In genomic region chr6:37194886-37195285, GRCh38 we compare ENCODE assay signal across 7 cellular contexts. TPM values are rescaled to one million over a fixed set of nuclear protein-coding genes. Genes with fewer than 3 reads are reported as not detected.
DNase-seq lines count a peak whose midpoint lies in the region; ATAC-seq lines count a peak whose summit lies in the region.
"Not testable (repeated sequence)": the region's sequence is repeated elsewhere in the genome, so short reads cannot be mapped to it uniquely, and the experiment has no call there.

No MANE protein-coding gene starts in this region.

- H3K27ac ChIP-seq in CD8-positive, alpha-beta memory T cell (ENCODE audit: low read depth, low read length) = peak overlapping the region; percentile 3

- not testable (repeated sequence) for ATAC-seq in activated naive CD8-positive, alpha-beta T cell treated with anti-CD3 and anti-CD28 coated beads, Interleukin-2, amount 50 U/mL, for 24 hours
- peak; percentile 75 to 76 for ATAC-seq in natural killer cell treated with Interleukin-12 subunit alpha and Interleukin-12 subunit beta and Interleukin-15 and Interleukin-18, amount 100 ng/mL, for 72 hours

- H3K4me1 Mint-ChIP-seq in CD8-positive, alpha-beta memory T cell = peaks cover 18 to 27% (median 25%) of the 10 kb centered on the region in 3 donors
- H3K4me1 Mint-ChIP-seq in T-helper 1 cell treated with Interleukin-12 subunit alpha and Interleukin-12 subunit beta and Interleukin-4 antibody, amounts not matched to agents 30 μg/mL and 1 μg/mL, for 36 hours (ENCODE audit: low read depth) = peaks cover 27% of the 10 kb centered on the region
- peaks cover 42% of the 10 kb centered on the region for H3K4me1 Mint-ChIP-seq in activated CD4-positive, alpha-beta T cell treated with anti-CD3 and anti-CD28 coated beads, Interleukin-2, amount 10 ng/mL, durations not matched to agents 7 days and 5 days
- H3K4me1 Mint-ChIP-seq in activated T-cell treated with anti-CD3 and anti-CD28 coated beads, Interleukin-2, amount 50 U/mL, for 24 hours (ENCODE audit: low read depth) = peaks cover 34% of the 10 kb centered on the region
- H3K4me1 Mint-ChIP-seq in activated naive CD4-positive, alpha-beta T cell treated with anti-CD3 and anti-CD28 coated beads, Interleukin-2, amount 10 ng/mL, durations not matched to agents 7 days and 5 days = peaks cover 39% of the 10 kb centered on the region
- peaks cover 50% of the 10 kb centered on the region for H3K4me1 Mint-ChIP-seq in activated naive CD8-positive, alpha-beta T cell treated with anti-CD3 and anti-CD28 coated beads, Interleukin-2, amount 50 U/mL, for 24 hours
- peaks cover 34 to 38% of the 10 kb centered on the region in 2 donors for H3K4me1 Mint-ChIP-seq in natural killer cell treated with Interleukin-12 subunit alpha and Interleukin-12 subunit beta and Interleukin-15 and Interleukin-18, amount 100 ng/mL, for 72 hours (ENCODE audit: low read depth in 2 of 2)

- not testable (repeated sequence) for H3K4me3 ChIP-seq in CD8-positive, alpha-beta memory T cell (ENCODE audit: low read length)

- H3K9me3 ChIP-seq in CD8-positive, alpha-beta memory T cell (ENCODE audit: low read length) = not testable (repeated sequence)

- H3K36me3 Mint-ChIP-seq in CD8-positive, alpha-beta memory T cell; activated CD4-positive, alpha-beta T cell treated with anti-CD3 and anti-CD28 coated beads, Interleukin-2, amount 10 ng/mL, durations not matched to agents 7 days and 5 days (ENCODE audit: low read depth); activated T-cell treated with anti-CD3 and anti-CD28 coated beads, Interleukin-2, amount 50 U/mL, for 24 hours (ENCODE audit: low read depth); activated naive CD4-positive, alpha-beta T cell treated with anti-CD3 and anti-CD28 coated beads, Interleukin-2, amount 10 ng/mL, durations not matched to agents 7 days and 5 days; activated naive CD8-positive, alpha-beta T cell treated with anti-CD3 and anti-CD28 coated beads, Interleukin-2, amount 50 U/mL, for 24 hours (ENCODE audit: low read depth); natural killer cell treated with Interleukin-12 subunit alpha and Interleukin-12 subunit beta and Interleukin-15 and Interleukin-18, amount 100 ng/mL, for 72 hours: not testable (repeated sequence)
- peaks cover 10% of the 10 kb centered on the region for H3K36me3 Mint-ChIP-seq in T-helper 1 cell treated with Interleukin-12 subunit alpha and Interleukin-12 subunit beta and Interleukin-4 antibody, amounts not matched to agents 30 μg/mL and 1 μg/mL, for 36 hours (ENCODE audit: low read depth)

- H3K4me1 ChIP-seq in CD8-positive, alpha-beta memory T cell (ENCODE audit: insufficient read depth, low read length) = peaks cover 13% of the 10 kb centered on the region

- H3K4me3 Mint-ChIP-seq in CD8-positive, alpha-beta memory T cell; activated CD4-positive, alpha-beta T cell treated with anti-CD3 and anti-CD28 coated beads, Interleukin-2, amount 10 ng/mL, durations not matched to agents 7 days and 5 days; activated T-cell treated with anti-CD3 and anti-CD28 coated beads, Interleukin-2, amount 50 U/mL, for 24 hours; activated naive CD4-positive, alpha-beta T cell treated with anti-CD3 and anti-CD28 coated beads, Interleukin-2, amount 10 ng/mL, durations not matched to agents 7 days and 5 days; activated naive CD8-positive, alpha-beta T cell treated with anti-CD3 and anti-CD28 coated beads, Interleukin-2, amount 50 U/mL, for 24 hours: not testable (repeated sequence)
- peak overlapping the region; percentile 55 for H3K4me3 Mint-ChIP-seq in T-helper 1 cell treated with Interleukin-12 subunit alpha and Interleukin-12 subunit beta and Interleukin-4 antibody, amounts not matched to agents 30 μg/mL and 1 μg/mL, for 36 hours
- H3K4me3 Mint-ChIP-seq in natural killer cell treated with Interleukin-12 subunit alpha and Interleukin-12 subunit beta and Interleukin-15 and Interleukin-18, amount 100 ng/mL, for 72 hours = peak overlapping the region; percentile 69

- H3K36me3 ChIP-seq in CD8-positive, alpha-beta memory T cell (ENCODE audit: insufficient read depth, low read length) = not testable (repeated sequence)

- not testable (repeated sequence) for H3K27me3 ChIP-seq in CD8-positive, alpha-beta memory T cell (ENCODE audit: insufficient read depth, low read length, poor library complexity, severe bottlenecking)

- POLR2A ChIA-PET in CD8-positive, alpha-beta memory T cell (lab: Charles Lee) = interaction anchor here (1.0 kb wide), 1 partner anchor 11 kb away, joined by 3 read pairs; no protein-coding TSS in a partner anchor
- POLR2A ChIA-PET in activated CD4-positive, alpha-beta T cell treated with anti-CD3 and anti-CD28 coated beads, Interleukin-2, amount 10 ng/mL, durations not matched to agents 7 days and 5 days (lab: Charles Lee) = not testable (repeated sequence)

- not testable (repeated sequence) for H3K27me3 Mint-ChIP-seq in CD8-positive, alpha-beta memory T cell; T-helper 1 cell treated with Interleukin-12 subunit alpha and Interleukin-12 subunit beta and Interleukin-4 antibody, amounts not matched to agents 30 μg/mL and 1 μg/mL, for 36 hours (ENCODE audit: low read depth); activated CD4-positive, alpha-beta T cell treated with anti-CD3 and anti-CD28 coated beads, Interleukin-2, amount 10 ng/mL, durations not matched to agents 7 days and 5 days; activated T-cell treated with anti-CD3 and anti-CD28 coated beads, Interleukin-2, amount 50 U/mL, for 24 hours; activated naive CD4-positive, alpha-beta T cell treated with anti-CD3 and anti-CD28 coated beads, Interleukin-2, amount 10 ng/mL, durations not matched to agents 7 days and 5 days; activated naive CD8-positive, alpha-beta T cell treated with anti-CD3 and anti-CD28 coated beads, Interleukin-2, amount 50 U/mL, for 24 hours; natural killer cell treated with Interleukin-12 subunit alpha and Interleukin-12 subunit beta and Interleukin-15 and Interleukin-18, amount 100 ng/mL, for 72 hours

- not testable (repeated sequence) for DNase-seq in CD8-positive, alpha-beta memory T cell; activated CD4-positive, alpha-beta T cell treated with anti-CD3 and anti-CD28 coated beads, Interleukin-2, amount 10 ng/mL, durations not matched to agents 7 days and 5 days; activated T-cell treated with anti-CD3 and anti-CD28 coated beads, Interleukin-2, amount 50 U/mL, for 24 hours; activated naive CD4-positive, alpha-beta T cell treated with anti-CD3 and anti-CD28 coated beads, Interleukin-2, amount 10 ng/mL, durations not matched to agents 7 days and 5 days; activated naive CD8-positive, alpha-beta T cell treated with anti-CD3 and anti-CD28 coated beads, Interleukin-2, amount 50 U/mL, for 24 hours; natural killer cell treated with Interleukin-12 subunit alpha and Interleukin-12 subunit beta and Interleukin-15 and Interleukin-18, amount 100 ng/mL, for 72 hours (ENCODE audit: low spot score)

- H3K27ac Mint-ChIP-seq in CD8-positive, alpha-beta memory T cell = peak overlapping the region in 1 of 8 donors; percentile 54
- peak overlapping the region; percentile 89 for H3K27ac Mint-ChIP-seq in T-helper 1 cell treated with Interleukin-12 subunit alpha and Interleukin-12 subunit beta and Interleukin-4 antibody, amounts not matched to agents 30 μg/mL and 1 μg/mL, for 36 hours
- H3K27ac Mint-ChIP-seq in activated CD4-positive, alpha-beta T cell treated with anti-CD3 and anti-CD28 coated beads, Interleukin-2, amount 10 ng/mL, durations not matched to agents 7 days and 5 days = peak overlapping the region; percentile 76
- H3K27ac Mint-ChIP-seq in activated T-cell treated with anti-CD3 and anti-CD28 coated beads, Interleukin-2, amount 50 U/mL, for 24 hours = peak overlapping the region; percentile 81
- peak overlapping the region; percentile 85 for H3K27ac Mint-ChIP-seq in activated naive CD4-positive, alpha-beta T cell treated with anti-CD3 and anti-CD28 coated beads, Interleukin-2, amount 10 ng/mL, durations not matched to agents 7 days and 5 days
- H3K27ac Mint-ChIP-seq in activated naive CD8-positive, alpha-beta T cell treated with anti-CD3 and anti-CD28 coated beads, Interleukin-2, amount 50 U/mL, for 24 hours = peak overlapping the region; percentile 75
- peak overlapping the region; percentile 84 to 92 for H3K27ac Mint-ChIP-seq in natural killer cell treated with Interleukin-12 subunit alpha and Interleukin-12 subunit beta and Interleukin-15 and Interleukin-18, amount 100 ng/mL, for 72 hours

- H3K9me3 Mint-ChIP-seq in CD8-positive, alpha-beta memory T cell; T-helper 1 cell treated with Interleukin-12 subunit alpha and Interleukin-12 subunit beta and Interleukin-4 antibody, amounts not matched to agents 30 μg/mL and 1 μg/mL, for 36 hours; activated CD4-positive, alpha-beta T cell treated with anti-CD3 and anti-CD28 coated beads, Interleukin-2, amount 10 ng/mL, durations not matched to agents 7 days and 5 days; activated T-cell treated with anti-CD3 and anti-CD28 coated beads, Interleukin-2, amount 50 U/mL, for 24 hours; activated naive CD4-positive, alpha-beta T cell treated with anti-CD3 and anti-CD28 coated beads, Interleukin-2, amount 10 ng/mL, durations not matched to agents 7 days and 5 days; activated naive CD8-positive, alpha-beta T cell treated with anti-CD3 and anti-CD28 coated beads, Interleukin-2, amount 50 U/mL, for 24 hours; natural killer cell treated with Interleukin-12 subunit alpha and Interleukin-12 subunit beta and Interleukin-15 and Interleukin-18, amount 100 ng/mL, for 72 hours: not testable (repeated sequence)

- CTCF ChIA-PET in CD8-positive, alpha-beta memory T cell (lab: Charles Lee) = interaction anchor here (1.1 to 4.1 kb wide), 3 partner anchors 14 to 177 kb away, joined by 7 to 20 read pairs (median 11); no protein-coding TSS in a partner anchor
- CTCF ChIA-PET in activated CD4-positive, alpha-beta T cell treated with anti-CD3 and anti-CD28 coated beads, Interleukin-2, amount 10 ng/mL, durations not matched to agents 7 days and 5 days (lab: Charles Lee) = interaction anchor here (0.7 to 3.1 kb wide), 12 partner anchors 8 to 176 kb away, joined by 3 to 26 read pairs (median 8); partner anchors contain the start of gene PIM1
- CTCF ChIA-PET in activated naive CD4-positive, alpha-beta T cell treated with anti-CD3 and anti-CD28 coated beads, Interleukin-2, amount 10 ng/mL, durations not matched to agents 7 days and 5 days (lab: Charles Lee) = interaction anchor here (0.6 to 2.9 kb wide), 5 partner anchors 13 to 527 kb away, joined by 3 to 13 read pairs (median 7); partner anchors contain the start of genes PIM1 and PPIL1

RNA-seq across cellular contexts. Expression of gene PIM1, which starts 24.9 kb away (rescaled TPM):
- total RNA-seq in CD8-positive, alpha-beta memory T cell = 10 to 100 TPM; 93.7 to 99.1 TPM
- 253 TPM for polyA plus RNA-seq in CD8-positive, alpha-beta memory T cell
- 100 to 1,000 TPM; 393 to 412 TPM for total RNA-seq in activated CD4-positive, alpha-beta T cell treated with anti-CD3 and anti-CD28 coated beads, Interleukin-2, amount 10 ng/mL, durations not matched to agents 7 days and 5 days
- total RNA-seq in natural killer cell treated with Interleukin-12 subunit alpha and Interleukin-12 subunit beta and Interleukin-15 and Interleukin-18, amount 100 ng/mL, for 72 hours = 100 to 1,000 TPM; 511 to 723 TPM
